In genomic region chr1:173193639-173194038, GRCh38 we compare ENCODE assay signal across 18 cellular contexts. TPM values are rescaled to one million over a fixed set of nuclear protein-coding genes. Genes with fewer than 3 reads are reported as not detected.
DNase-seq lines count a peak whose midpoint lies in the region; ATAC-seq, FAIRE-seq and TF ChIP-seq lines count a peak whose summit lies in the region.
"Had no signal": no experiment of that assay in that cellular context is flagged by ENCODE, and none has a peak within 500 bp of the region (broad histone marks: within the 10 kb centered on the region; RNA-seq: fewer than 3 reads in every experiment).

No MANE protein-coding gene starts in this region.

- H3K36me3 ChIP-seq in MG63 = no peaks in the 10 kb centered on the region
- no peaks in the 10 kb centered on the region for H3K36me3 ChIP-seq in GM12878 (ENCODE audit: control insufficient read depth in 2 of 2, insufficient read depth in 2 of 2, low read length in 1 of 2)
- H3K36me3 ChIP-seq: stomach had no signal

- H3K27me3 ChIP-seq in MG63 (no peaks in the 10 kb centered on the region), GM12878 (replicated peaks in 1 of 2; ENCODE audit: control insufficient read depth in 2 of 2, insufficient read depth in 2 of 2, low read length in 1 of 2) (no peaks in the 10 kb centered on the region)
- H3K27me3 ChIP-seq: stomach had no signal

- BruUV-seq in GM12878 (replicated peaks; lab: Mats Ljungman, UMichigan) = no TSS peak

- DNase-seq in CMK (ENCODE audit: low read depth) (peak; percentile 27), MG63 (peak; percentile 41), GM12878 (ENCODE audit: low read depth, low spot score) (no peak), myocyte (ENCODE audit: low read depth) (peak; percentile 41), T-helper 17 cell (no peak)
- no peak for DNase-seq in activated CD4-positive, alpha-beta T cell treated with anti-CD3 and anti-CD28 coated beads, Interleukin-2, amount 10 ng/mL, durations not matched to agents 7 days and 5 days
- no peak for DNase-seq in activated naive CD8-positive, alpha-beta T cell treated with anti-CD3 and anti-CD28 coated beads for 36 hours
- DNase-seq: activated CD8-positive, alpha-beta T cell treated with anti-CD3 and anti-CD28 coated beads, Interleukin-2, amount 10 ng/mL, durations not matched to agents 7 days and 5 days; activated gamma-delta T cell treated with Interleukin-2 at 50 U/mL for 16 hours; immature natural killer cell; mucosa of descending colon; NCI-H2107; stomach; T-helper 2 cell had no signal

- no peak for TF ChIP-seq RAD21 in GM12878 (IDR thresholded peaks at IDR 0.05; ENCODE audit: insufficient read depth, low read depth, low read length)

- CTCF ChIA-PET in GM12878 (lab: Yijun Ruan, JAX) = interaction anchor here (0.7 to 8.5 kb wide), 4 partner anchors 10 to 672 kb away, joined by 3 to 74 read pairs (median 7); no protein-coding TSS in a partner anchor
- CTCF ChIA-PET in activated CD4-positive, alpha-beta T cell treated with anti-CD3 and anti-CD28 coated beads, Interleukin-2, amount 10 ng/mL, durations not matched to agents 7 days and 5 days (lab: Charles Lee) = no interaction called here

- no peaks in the 10 kb centered on the region for H3K9me3 Mint-ChIP-seq in activated CD4-positive, alpha-beta T cell treated with anti-CD3 and anti-CD28 coated beads, Interleukin-2, amount 10 ng/mL, durations not matched to agents 7 days and 5 days
- peaks cover 1% of the 10 kb centered on the region for H3K9me3 Mint-ChIP-seq in activated naive CD8-positive, alpha-beta T cell treated with anti-CD3 and anti-CD28 coated beads for 36 hours
- H3K9me3 Mint-ChIP-seq: immature natural killer cell had no signal

- in situ Hi-C loops in GM12878 (cut with MboI) = no loop called here

- no peaks in the 10 kb centered on the region for H4K20me1 ChIP-seq in GM12878 (ENCODE audit: control insufficient read depth, insufficient read depth)

- TF ChIP-seq POLR2A in GM12878 (IDR thresholded peaks at IDR 0.05; ENCODE audit: low read depth, low read length) = no peak

- no peaks in the 10 kb centered on the region for H3K36me3 Mint-ChIP-seq in activated CD4-positive, alpha-beta T cell treated with anti-CD3 and anti-CD28 coated beads, Interleukin-2, amount 10 ng/mL, durations not matched to agents 7 days and 5 days (ENCODE audit: low read depth)
- H3K36me3 Mint-ChIP-seq in T-helper 17 cell (ENCODE audit: low read depth) = peaks cover 2% of the 10 kb centered on the region
- peaks cover 10% of the 10 kb centered on the region for H3K36me3 Mint-ChIP-seq in activated naive CD8-positive, alpha-beta T cell treated with anti-CD3 and anti-CD28 coated beads for 36 hours
- H3K36me3 Mint-ChIP-seq: IgD-negative memory B cell had no signal

- peaks cover 12% of the 10 kb centered on the region for H3K4me1 ChIP-seq in GM12878 (ENCODE audit: control insufficient read depth, insufficient read depth, low read length)

- no peak for FAIRE-seq in GM12878 (lab: Jason Lieb, UNC)

- ATAC-seq in GM12878 (no peak), T-helper 17 cell (no peak), GM18868 (IDR thresholded peaks at IDR 0.05; ENCODE audit: unreplicated experiment) (no peak)
- ATAC-seq: activated CD8-positive, alpha-beta T cell treated with anti-CD3 and anti-CD28 coated beads, Interleukin-2, amount 10 ng/mL, durations not matched to agents 7 days and 5 days; esophagus mucosa; mucosa of descending colon had no signal

- H3K79me2 ChIP-seq in GM12878 (ENCODE audit: control insufficient read depth, insufficient read depth, low read length) = no peaks in the 10 kb centered on the region

- RAD21 ChIA-PET in GM12878 (lab: Charles Lee; ENCODE audit: unreplicated experiment) = interaction anchor here (0.6 kb wide), 1 partner anchor 348 kb away, joined by 3 read pairs; no protein-coding TSS in a partner anchor

- WGBS in GM12878 (ENCODE audit: insufficient coverage, insufficient replicate concordance, low lambda C conversion rate, missing lambda C conversion rate) = 97% methylated on average over 2 of the region's 2 CpGs

- POLR2A ChIA-PET in GM12878 (lab: Charles Lee) = no interaction called here
- POLR2A ChIA-PET in activated CD4-positive, alpha-beta T cell treated with anti-CD3 and anti-CD28 coated beads, Interleukin-2, amount 10 ng/mL, durations not matched to agents 7 days and 5 days (lab: Charles Lee) = no interaction called here

- H3K27me3 Mint-ChIP-seq in activated CD4-positive, alpha-beta T cell treated with anti-CD3 and anti-CD28 coated beads, Interleukin-2, amount 10 ng/mL, durations not matched to agents 7 days and 5 days = no peaks in the 10 kb centered on the region
- no peaks in the 10 kb centered on the region for H3K27me3 Mint-ChIP-seq in T-helper 17 cell
- H3K27me3 Mint-ChIP-seq in activated naive CD8-positive, alpha-beta T cell treated with anti-CD3 and anti-CD28 coated beads for 36 hours = no peaks in the 10 kb centered on the region
- H3K27me3 Mint-ChIP-seq: IgD-negative memory B cell had no signal

- H3K9me3 ChIP-seq in MG63 (no peaks in the 10 kb centered on the region), GM12878 (replicated peaks; ENCODE audit: control insufficient read depth, insufficient read depth, low read length) (no peaks in the 10 kb centered on the region; the same call in 1 of the 3 replicates), T-helper 17 cell (ENCODE audit: control insufficient read depth, low read length, poor library complexity, severe bottlenecking) (no peaks in the 10 kb centered on the region)
- H3K9me3 ChIP-seq: mucosa of descending colon, stomach had no signal

- intact Hi-C loops in GM12878 (cut with micrococcal nuclease; ENCODE audit: unreplicated experiment) = loop anchor here (10.0 kb wide), 1 partner anchor 299 kb away; no protein-coding TSS in a partner anchor

- no peak overlapping the region for H3K9ac ChIP-seq in GM12878 (ENCODE audit: control insufficient read depth, insufficient read depth, low read length)

- no peak overlapping the region for H3K4me2 ChIP-seq in GM12878 (ENCODE audit: control insufficient read depth, insufficient read depth)

- H3K4me1 Mint-ChIP-seq in activated CD4-positive, alpha-beta T cell treated with anti-CD3 and anti-CD28 coated beads, Interleukin-2, amount 10 ng/mL, durations not matched to agents 7 days and 5 days = peaks cover 10% of the 10 kb centered on the region
- H3K4me1 Mint-ChIP-seq in T-helper 17 cell = peaks cover 12% of the 10 kb centered on the region
- H3K4me1 Mint-ChIP-seq in activated naive CD8-positive, alpha-beta T cell treated with anti-CD3 and anti-CD28 coated beads for 36 hours = peaks cover 26% of the 10 kb centered on the region

- H2AFZ ChIP-seq in GM12878 (ENCODE audit: control insufficient read depth, low read depth, low read length) = no peak overlapping the region

- H3K4me3 ChIP-seq in MG63 (no peak overlapping the region), GM12878 (no peak overlapping the region)
- H3K4me3 ChIP-seq: mucosa of descending colon, stomach had no signal

- H3K27ac ChIP-seq in GM12878 (ENCODE audit: control insufficient read depth, insufficient read depth) = no peak overlapping the region
- H3K27ac ChIP-seq: C4-2B, stomach had no signal

- no peak overlapping the region for H3K4me3 Mint-ChIP-seq in activated CD4-positive, alpha-beta T cell treated with anti-CD3 and anti-CD28 coated beads, Interleukin-2, amount 10 ng/mL, durations not matched to agents 7 days and 5 days
- H3K4me3 Mint-ChIP-seq in T-helper 17 cell = no peak overlapping the region
- H3K4me3 Mint-ChIP-seq in activated naive CD8-positive, alpha-beta T cell treated with anti-CD3 and anti-CD28 coated beads for 36 hours = no peak overlapping the region
- H3K4me3 Mint-ChIP-seq: activated CD8-positive, alpha-beta T cell treated with anti-CD3 and anti-CD28 coated beads, Interleukin-2, amount 10 ng/mL, durations not matched to agents 7 days and 5 days; IgD-negative memory B cell; immature natural killer cell had no signal

- no peak overlapping the region for H3K27ac Mint-ChIP-seq in activated CD4-positive, alpha-beta T cell treated with anti-CD3 and anti-CD28 coated beads, Interleukin-2, amount 10 ng/mL, durations not matched to agents 7 days and 5 days
- H3K27ac Mint-ChIP-seq in T-helper 17 cell = no peak overlapping the region
- no peak overlapping the region for H3K27ac Mint-ChIP-seq in activated naive CD8-positive, alpha-beta T cell treated with anti-CD3 and anti-CD28 coated beads for 36 hours
- H3K27ac Mint-ChIP-seq: activated CD8-positive, alpha-beta T cell treated with anti-CD3 and anti-CD28 coated beads, Interleukin-2, amount 10 ng/mL, durations not matched to agents 7 days and 5 days; IgD-negative memory B cell; immature natural killer cell had no signal

- SMC1A ChIA-PET in GM12878 (lab: Charles Lee; ENCODE audit: uncharacterized antibody, unreplicated experiment) = interaction anchor here (0.7 to 21.4 kb wide), 5 partner anchors 10 to 449 kb away, joined by 3 to 348 read pairs (median 27); partner anchors contain the start of gene TNFSF4

- no peak for TF ChIP-seq CTCF in GM12878 (IDR thresholded peaks at IDR 0.05 in 2 of 3, conservative IDR thresholded peaks at IDR 0.05 in 1 of 3; ENCODE audit: control insufficient read depth in 2 of 3, extremely low read depth in 1 of 3, insufficient read depth in 1 of 3, low read depth in 3 of 3, low read length in 3 of 3)

- no peak for TF ChIP-seq EP300 in GM12878 (IDR thresholded peaks at IDR 0.05; ENCODE audit: borderline replicate concordance in 1 of 2, control insufficient read depth in 1 of 2, low read depth in 2 of 2, low read length in 2 of 2)

RNA-seq across cellular contexts. Expression of gene TNFSF4, which starts 13.5 kb away (rescaled TPM):
- total RNA-seq in MG63 (2014; rRNA removed; shearing (Covaris generic); ENCODE audit: low replicate concordance) = not detected in 2 replicates
- 62.6 and 67.6 TPM in 2 replicates for total RNA-seq in GM12878 (2013; cell fraction: nucleolus; rRNA removed)
- total RNA-seq in GM12878 (2014; rRNA removed) (12.0 and 15.7 TPM in 2 replicates), GM12878 (2014; rRNA removed; fragmentation: Illumina TruSeq; extraction: Trizol) (15.7 and 16.7 TPM in 2 replicates), GM12878 (2021) (10.4 TPM in 2 replicates), myocyte (4.3 and 8.7 TPM in 2 replicates), T-helper 17 cell (10 to 100 TPM in 1 of 2 donors, 1 to 10 TPM in 1; 1.9 to 16.0 TPM)
- polyA plus RNA-seq in GM12878 (2011; ENCODE audit: low read depth) = 4.9 TPM
- polyA plus RNA-seq in GM12878 (2011; rRNA removed) (31.0 and 39.1 TPM in 2 replicates), GM12878 (2014; fragmentation: Illumina TruSeq; extraction: Trizol) (13.8 and 17.8 TPM in 2 replicates), GM12878 (2014; fragmentation: Nextera tagmentation; extraction: Ambion mirVana) (1 to 10 TPM; 8.1 to 9.5 TPM), GM12878 (2014; rRNA removed) (9.1 and 11.5 TPM in 2 replicates), GM12878 (2016; fragmentation: Nextera tagmentation; extraction: Ambion mirVana) (10 to 100 TPM; 13.8 to 15.2 TPM)
- polyA plus RNA-seq in GM12878 (2011; cell fraction: cytosol; rRNA removed) = 16.0 and 16.2 TPM in 2 replicates
- 12.1 and 14.7 TPM in 2 replicates for polyA plus RNA-seq in GM12878 (2011; cell fraction: nucleus; rRNA removed)
- polyA plus RNA-seq in GM12878 (2012) = 4.6 and 6.8 TPM in 2 replicates
- 26.4 and 40.3 TPM in 2 replicates for polyA minus RNA-seq in GM12878 (2011; rRNA and poly(A)+ RNA removed)
- polyA minus RNA-seq in GM12878 (2011; cell fraction: cytosol; rRNA and poly(A)+ RNA removed) = 7.5 and 8.4 TPM in 2 replicates
- polyA minus RNA-seq in GM12878 (2011; cell fraction: nucleus; rRNA and poly(A)+ RNA removed) = 20.6 and 28.5 TPM in 2 replicates
- 30.0 TPM for polyA plus RNA-seq in myocyte (2012)
- 1 to 10 TPM; 2.2 to 2.9 TPM for total RNA-seq in activated CD4-positive, alpha-beta T cell treated with anti-CD3 and anti-CD28 coated beads, Interleukin-2, amount 10 ng/mL, durations not matched to agents 7 days and 5 days
- 1 to 10 TPM; 4.1 to 5.2 TPM for total RNA-seq in activated naive CD8-positive, alpha-beta T cell treated with anti-CD3 and anti-CD28 coated beads for 36 hours

Comparison
In these comparisons a context has a peak if more than half of its experiments do, and no peak if none do; other contexts are left out.
1. DNase-seq: peak in CMK (single experiment), MG63 (single experiment) and myocyte (single experiment); none in GM12878 (single experiment), activated CD4-positive, alpha-beta T cell treated with anti-CD3 and anti-CD28 coated beads, Interleukin-2, amount 10 ng/mL, durations not matched to agents 7 days and 5 days (single experiment), T-helper 17 cell (0 of 3) and activated naive CD8-positive, alpha-beta T cell treated with anti-CD3 and anti-CD28 coated beads for 36 hours (single experiment).